In the genomic region with DNA sequence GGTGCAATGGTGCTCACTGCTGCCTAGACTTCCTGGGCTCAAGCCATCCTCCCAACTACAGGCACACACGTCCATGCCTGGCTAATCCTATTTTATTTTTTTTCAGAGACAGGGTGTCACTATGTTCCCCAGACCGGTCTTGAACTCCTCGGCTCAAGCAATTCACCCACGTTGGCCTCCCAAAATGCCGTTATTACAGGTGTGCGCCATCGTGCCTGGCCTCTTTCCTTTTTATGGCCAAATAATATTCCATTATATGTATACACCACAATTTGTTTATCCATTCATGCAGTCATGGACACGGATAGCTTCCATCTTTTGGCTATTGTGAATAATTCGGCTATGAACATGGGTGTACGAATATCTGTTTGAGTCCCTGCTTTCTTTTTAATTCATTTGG, we compare ENCODE assay signal across 9 cellular contexts. TPM values are rescaled to one million over a fixed set of nuclear protein-coding genes. Genes with fewer than 3 reads are reported as not detected.
DNase-seq lines count a peak whose midpoint lies in the region; ATAC-seq, FAIRE-seq and TF ChIP-seq lines count a peak whose summit lies in the region.
"Had no signal": no experiment of that assay in that cellular context is flagged by ENCODE, and none has a peak within 500 bp of the region (broad histone marks: within the 10 kb centered on the region; RNA-seq: fewer than 3 reads in every experiment).

No MANE protein-coding gene starts in this region.

- POLR2A ChIA-PET in CD8-positive, alpha-beta memory T cell (lab: Charles Lee): interaction anchor here (0.6 kb wide), 1 partner anchor 16 kb away, joined by 8 read pairs; no protein-coding TSS in a partner anchor

- no peaks in the 10 kb centered on the region for H4K20me1 ChIP-seq in Karpas-422 (ENCODE audit: insufficient read depth, low read depth, low read length)

- no peaks in the 10 kb centered on the region for H3K9me3 ChIP-seq in CD8-positive, alpha-beta memory T cell (ENCODE audit: low read length)
- H3K9me3 ChIP-seq in Karpas-422 (ENCODE audit: low read length) (no peaks in the 10 kb centered on the region), neuron (ENCODE audit: low read length) (no peaks in the 10 kb centered on the region), kidney (ENCODE audit: control insufficient read depth in 1 of 2, low read length in 2 of 2) (no peaks in the 10 kb centered on the region)

- H2AFZ ChIP-seq in Karpas-422 (ENCODE audit: low read length): 0 out of 2 replicates have a peak overlapping the region, but pooled peaks have one; percentile 69
- peak overlapping the region; percentile 88 for H2AFZ ChIP-seq in neuron (ENCODE audit: low read depth, low read length)

- peak overlapping the region; percentile 89 for H3K4me2 ChIP-seq in Karpas-422 (ENCODE audit: low read depth, low read length, poor library complexity, severe bottlenecking)

- FAIRE-seq in kidney (lab: Jason Lieb, UNC) (no peak), frontal cortex (lab: Jason Lieb, UNC) (no peak)

- no peak for TF ChIP-seq CTCF in kidney (IDR thresholded peaks at IDR 0.05; ENCODE audit: borderline replicate concordance, extremely low read depth, insufficient read depth)

- H3K27ac ChIP-seq in CD8-positive, alpha-beta memory T cell (ENCODE audit: low read depth, low read length): no peak overlapping the region
- H3K27ac ChIP-seq in Karpas-422 (ENCODE audit: low read length): no peak overlapping the region
- no peak overlapping the region for H3K27ac ChIP-seq in kidney (ENCODE audit: low read depth in 2 of 2, low read length in 2 of 2)

- peaks cover 18% of the 10 kb centered on the region for H3K4me1 ChIP-seq in CD8-positive, alpha-beta memory T cell (ENCODE audit: insufficient read depth, low read length)
- H3K4me1 ChIP-seq in Karpas-422 (ENCODE audit: low read length): peaks cover 15% of the 10 kb centered on the region
- peaks cover 9% of the 10 kb centered on the region for H3K4me1 ChIP-seq in neuron (ENCODE audit: insufficient read depth, low read length)
- H3K4me1 ChIP-seq in kidney (ENCODE audit: control insufficient read depth in 1 of 2, insufficient read depth in 1 of 2, low read depth in 1 of 2, low read length in 2 of 2): peaks cover 3 to 5% of the 10 kb centered on the region in 2 donors

- H3K27me3 ChIP-seq in CD8-positive, alpha-beta memory T cell (ENCODE audit: insufficient read depth, low read length, poor library complexity, severe bottlenecking): no peaks in the 10 kb centered on the region
- H3K27me3 ChIP-seq in Karpas-422 (ENCODE audit: low read length): no peaks in the 10 kb centered on the region
- peaks cover 2% of the 10 kb centered on the region for H3K27me3 ChIP-seq in neuron (ENCODE audit: insufficient read depth, low read length)

- H3K36me3 Mint-ChIP-seq in CD8-positive, alpha-beta memory T cell: peaks cover 0 to 18% (median 0%) of the 10 kb centered on the region in 3 donors
- peaks cover 21% of the 10 kb centered on the region for H3K36me3 Mint-ChIP-seq in dendritic cell treated with granulocyte-macrophage colony-stimulating factor and Interleukin-4, amounts not matched to agents 40 ng/mL and 50 ng/mL, for 4 days (ENCODE audit: low read depth)

- DNase-seq in CD8-positive, alpha-beta memory T cell: no peak
- DNase-seq in Karpas-422: no peak
- no peak for DNase-seq in kidney
- DNase-seq in frontal cortex (ENCODE audit: low spot score in 2 of 2): no peak

- peak overlapping the region; percentile 74; the same call in 1 of the 2 replicates for H3K9ac ChIP-seq in Karpas-422 (ENCODE audit: low read length)
- H3K9ac ChIP-seq in kidney (ENCODE audit: low read length in 2 of 2): no peak overlapping the region

- H3K4me1 Mint-ChIP-seq in CD8-positive, alpha-beta memory T cell: peaks cover 18 to 22% (median 22%) of the 10 kb centered on the region in 3 donors
- H3K4me1 Mint-ChIP-seq in dendritic cell treated with granulocyte-macrophage colony-stimulating factor and Interleukin-4, amounts not matched to agents 40 ng/mL and 50 ng/mL, for 4 days (ENCODE audit: low read depth): peaks cover 56% of the 10 kb centered on the region

- peak overlapping the region; percentile 3 to 99 (median 95) for H3K27ac Mint-ChIP-seq in CD8-positive, alpha-beta memory T cell
- peak overlapping the region; percentile 97 for H3K27ac Mint-ChIP-seq in dendritic cell treated with granulocyte-macrophage colony-stimulating factor and Interleukin-4, amounts not matched to agents 40 ng/mL and 50 ng/mL, for 4 days

- no peak overlapping the region for H3K4me3 ChIP-seq in CD8-positive, alpha-beta memory T cell (ENCODE audit: low read length)
- peak overlapping the region; percentile 75; the same call in 1 of the 2 replicates for H3K4me3 ChIP-seq in Karpas-422 (ENCODE audit: low read length)
- peak overlapping the region; percentile 61 for H3K4me3 ChIP-seq in neuron (ENCODE audit: low read length)
- peak overlapping the region in 1 of 2 donors; percentile 98 for H3K4me3 ChIP-seq in kidney (ENCODE audit: low read length in 2 of 2)

- H3K9me2 ChIP-seq in Karpas-422 (replicated peaks; ENCODE audit: insufficient read depth, low read length): no peaks in the 10 kb centered on the region

- CTCF ChIA-PET in CD8-positive, alpha-beta memory T cell (lab: Charles Lee): interaction anchor here (0.6 to 1.3 kb wide), 3 partner anchors 26 to 72 kb away, joined by 3 to 6 read pairs (median 3); no protein-coding TSS in a partner anchor

- H3K36me3 ChIP-seq in CD8-positive, alpha-beta memory T cell (ENCODE audit: insufficient read depth, low read length): no peaks in the 10 kb centered on the region
- H3K36me3 ChIP-seq in Karpas-422 (ENCODE audit: insufficient read depth, low read length) (peaks cover 10% of the 10 kb centered on the region; the same call in 1 of the 2 replicates), neuron (ENCODE audit: insufficient read depth, low read length) (peaks cover 10% of the 10 kb centered on the region), kidney (ENCODE audit: control insufficient read depth in 1 of 2, insufficient read depth in 2 of 2, low read length in 2 of 2) (peaks cover 0 to 2% of the 10 kb centered on the region in 2 donors)

- H3K27me3 Mint-ChIP-seq in CD8-positive, alpha-beta memory T cell: no peaks in the 10 kb centered on the region
- no peaks in the 10 kb centered on the region for H3K27me3 Mint-ChIP-seq in dendritic cell treated with granulocyte-macrophage colony-stimulating factor and Interleukin-4, amounts not matched to agents 40 ng/mL and 50 ng/mL, for 4 days

- peak overlapping the region; percentile 91 to 99 (median 97) for H3K4me3 Mint-ChIP-seq in CD8-positive, alpha-beta memory T cell
- H3K4me3 Mint-ChIP-seq in dendritic cell treated with granulocyte-macrophage colony-stimulating factor and Interleukin-4, amounts not matched to agents 40 ng/mL and 50 ng/mL, for 4 days: peak overlapping the region; percentile 82

- no peaks in the 10 kb centered on the region for H3K9me3 Mint-ChIP-seq in CD8-positive, alpha-beta memory T cell
- no peaks in the 10 kb centered on the region for H3K9me3 Mint-ChIP-seq in dendritic cell treated with granulocyte-macrophage colony-stimulating factor and Interleukin-4, amounts not matched to agents 40 ng/mL and 50 ng/mL, for 4 days

- peaks cover 32% of the 10 kb centered on the region for H3K79me2 ChIP-seq in Karpas-422 (ENCODE audit: low read length)

- ATAC-seq in HG03432 (IDR thresholded peaks at IDR 0.05; ENCODE audit: unreplicated experiment) (no peak), GM21529 (IDR thresholded peaks at IDR 0.05; ENCODE audit: unreplicated experiment) (no peak)

- intact Hi-C loops in dendritic cell treated with granulocyte-macrophage colony-stimulating factor and Interleukin-4, amounts not matched to agents 40 ng/mL and 50 ng/mL, for 4 days (cut with micrococcal nuclease): no loop called here
- intact Hi-C loops in kidney (cut with DNase I): no loop called here

RNA-seq across cellular contexts. Expression of gene NEK4, which starts 1.0 kb away (rescaled TPM):
- total RNA-seq in CD8-positive, alpha-beta memory T cell: 10 to 100 TPM; 33.5 to 35.7 TPM
- polyA plus RNA-seq in CD8-positive, alpha-beta memory T cell: 11.4 TPM
- total RNA-seq in Karpas-422 (2014; rRNA removed; shearing (Covaris generic); ENCODE audit: low replicate concordance): 20.5 and 44.1 TPM in 2 replicates
- 27.9 TPM for total RNA-seq in kidney
- polyA plus RNA-seq in kidney (ENCODE audit: insufficient read depth, low read depth, low replicate concordance): 5.5 TPM
- total RNA-seq in frontal cortex: 53.4 TPM

RNA-seq across cellular contexts. Expression of gene ITIH1, which starts 5.7 kb away (rescaled TPM):
- total RNA-seq in CD8-positive, alpha-beta memory T cell: not detected
- not detected for polyA plus RNA-seq in CD8-positive, alpha-beta memory T cell
- total RNA-seq in Karpas-422 (2014; rRNA removed; shearing (Covaris generic); ENCODE audit: low replicate concordance): not detected in 2 replicates
- total RNA-seq in kidney (0.22 TPM), frontal cortex (not detected)
- polyA plus RNA-seq in kidney (ENCODE audit: insufficient read depth, low read depth, low replicate concordance): not detected
- total RNA-seq: urinary bladder had no signal

RNA-seq across cellular contexts. Expression of gene ITIH3, which starts 22.9 kb away (rescaled TPM):
- not detected for total RNA-seq in CD8-positive, alpha-beta memory T cell
- not detected for polyA plus RNA-seq in CD8-positive, alpha-beta memory T cell
- total RNA-seq in Karpas-422 (2014; rRNA removed; shearing (Covaris generic); ENCODE audit: low replicate concordance): not detected in 2 replicates
- total RNA-seq in kidney (2.3 TPM), frontal cortex (not detected)
- polyA plus RNA-seq in kidney (ENCODE audit: insufficient read depth, low read depth, low replicate concordance): 2.1 TPM

RNA-seq across cellular contexts. Expression of gene ITIH4, which starts 58.8 kb away (rescaled TPM):
- total RNA-seq in CD8-positive, alpha-beta memory T cell: 10 to 100 TPM; 10.9 to 11.2 TPM
- polyA plus RNA-seq in CD8-positive, alpha-beta memory T cell: not detected
- total RNA-seq in Karpas-422 (2014; rRNA removed; shearing (Covaris generic); ENCODE audit: low replicate concordance): 11.1 and 14.3 TPM in 2 replicates
- total RNA-seq in kidney: 15.4 TPM
- 12.9 TPM for polyA plus RNA-seq in kidney (ENCODE audit: insufficient read depth, low read depth, low replicate concordance)
- 6.1 TPM for total RNA-seq in frontal cortex
